In genomic region chr7:97006146-97006950, GRCh38 we compare ENCODE assay signal across 7 cellular contexts. TPM values are rescaled to one million over a fixed set of nuclear protein-coding genes. Genes with fewer than 3 reads are reported as not detected.
DNase-seq lines count a peak whose midpoint lies in the region; ATAC-seq, FAIRE-seq and TF ChIP-seq lines count a peak whose summit lies in the region.

No MANE protein-coding gene starts in this region.

- H3K36me3 Mint-ChIP-seq in central memory CD8-positive, alpha-beta T cell (ENCODE audit: insufficient read depth): peaks cover 5% of the 10 kb centered on the region

- H3K4me2 ChIP-seq in HepG2 (ENCODE audit: low read depth, low read length): peak overlapping the region; percentile 90

- H3K27me3 ChIP-seq in HepG2 (ENCODE audit: control insufficient read depth in 1 of 2, insufficient read depth in 2 of 2, low read length in 2 of 2): no peaks in the 10 kb centered on the region; a peak in 1 of 5 replicates
- H3K27me3 ChIP-seq in thoracic aorta (replicated peaks; ENCODE audit: insufficient read depth): peaks cover 53% of the 10 kb centered on the region

- in situ Hi-C loops in HepG2 (cut with HindIII; ENCODE audit: extremely low pct_ligation_motif_present, low pct_unique_long_range_greater_than_20kb): loop anchor here (25.0 kb wide), 1 partner anchor 694 kb away; the partner anchor contains the start of gene SLC25A13

- H3K4me3 Mint-ChIP-seq in central memory CD8-positive, alpha-beta T cell: peak overlapping the region; percentile 74

- FAIRE-seq in HepG2 (lab: Jason Lieb, UNC): no peak

- no peak overlapping the region for H3K27ac Mint-ChIP-seq in central memory CD8-positive, alpha-beta T cell (ENCODE audit: low read depth)

- TF ChIP-seq CTCF in HepG2 (CRISPR knock-in tag; IDR thresholded peaks at IDR 0.05) (peak; percentile 47), thoracic aorta (IDR thresholded peaks at IDR 0.05) (no peak)

- WGBS in HepG2 (ENCODE audit: low lambda C conversion rate): 1% methylated on average over 29 of the region's 79 CpGs

- ATAC-seq in GM18517 (IDR thresholded peaks at IDR 0.05; ENCODE audit: unreplicated experiment) (peak; percentile 58), HG03025 (IDR thresholded peaks at IDR 0.05; ENCODE audit: low FRiP score, unreplicated experiment) (peak; percentile 41), HepG2 (peak; percentile 85), thoracic aorta (ENCODE audit: insufficient number of reproducible peaks, low FRiP score, low read depth) (no peak)
- peak; percentile 61 for ATAC-seq in central memory CD8-positive, alpha-beta T cell (replicated peaks; ENCODE audit: extremely low read depth, poor library complexity, severe bottlenecking)

- no peak overlapping the region for H2AFZ ChIP-seq in HepG2 (ENCODE audit: low read length)

- H3K4me3 ChIP-seq in HepG2 (replicated peaks in 1 of 3; ENCODE audit: insufficient read depth in 1 of 3, low read depth in 2 of 3, low read length in 3 of 3) (peak overlapping the region; percentile 78 to 80 (median 79)), thoracic aorta (peak overlapping the region; percentile 60)

- POLR2A ChIA-PET in HepG2 (lab: Yijun Ruan, JAX): interaction anchor here (0.6 to 4.8 kb wide), 19 partner anchors 11 to 866 kb away, joined by 3 to 163 read pairs (median 6); partner anchors contain the start of genes ASNS, DLX5, SDHAF3 and SEM1

- CTCF ChIA-PET in HepG2 (lab: Yijun Ruan, JAX; ENCODE audit: low intra/inter-chr PET ratio, low total read pairs): no interaction called here

- H3K4me1 Mint-ChIP-seq in central memory CD8-positive, alpha-beta T cell: peaks cover 11% of the 10 kb centered on the region

- H3K27me3 Mint-ChIP-seq in central memory CD8-positive, alpha-beta T cell: peaks cover 92% of the 10 kb centered on the region

- peaks cover 9% of the 10 kb centered on the region for H3K79me2 ChIP-seq in HepG2 (ENCODE audit: insufficient read depth, low read length)

- no peak; the same call in 1 of the 2 replicates for TF ChIP-seq RAD21 in HepG2 (CRISPR knock-in tag; IDR thresholded peaks at IDR 0.05)

- peak; percentile 71 to 77 for TF ChIP-seq POLR2A in HepG2 (IDR thresholded peaks at IDR 0.05; ENCODE audit: insufficient read depth in 1 of 2, low read depth in 2 of 2, low read length in 2 of 2)

- H3K9ac ChIP-seq in HepG2 (ENCODE audit: insufficient read depth, low read depth, low read length): peak overlapping the region; percentile 86

- TF ChIP-seq EP300 in HepG2 (IDR thresholded peaks at IDR 0.05; ENCODE audit: low read depth in 2 of 2, low read length in 2 of 2): 0 out of 4 replicates have a peak, but pooled peaks of 1 of the 2 experiments have one; percentile 11
- TF ChIP-seq EP300 in HepG2 (CRISPR knock-in tag; IDR thresholded peaks at IDR 0.05; ENCODE audit: borderline replicate concordance): no peak

- H3K9me3 Mint-ChIP-seq in central memory CD8-positive, alpha-beta T cell: no peaks in the 10 kb centered on the region

- no peaks in the 10 kb centered on the region for H3K9me3 ChIP-seq in HepG2 (ENCODE audit: low read length)
- H3K9me3 ChIP-seq in thoracic aorta: no peaks in the 10 kb centered on the region

- DNase-seq in NOMO-1 treated with dmso at 0.1 percent for 144 hours (lab: John Stamatoyannopoulos, UW; ENCODE audit: unreplicated experiment): peak; percentile 95
- no peak for DNase-seq in central memory CD8-positive, alpha-beta T cell (ENCODE audit: low spot score in 2 of 2)
- DNase-seq in HepG2 (ENCODE audit: low spot score): peak; percentile 72
- DNase-seq in thoracic aorta (ENCODE audit: low spot score): no peak
- no peak for DNase-seq in COLO829 (ENCODE audit: low spot score)

- intact Hi-C loops in HepG2 (cut with micrococcal nuclease; ENCODE audit: unreplicated experiment): loop anchor here (1.0 to 10.0 kb wide), 6 partner anchors 10 to 929 kb away; partner anchors contain the start of gene SLC25A13

- no TSS peak for BruUV-seq in HepG2 (replicated peaks; lab: Mats Ljungman, UMichigan)

- H3K27ac ChIP-seq in HepG2 (ENCODE audit: extremely low read length, insufficient read depth, low read length) (peak overlapping the region; percentile 90), thoracic aorta (no peak overlapping the region)

- peaks cover 8% of the 10 kb centered on the region in 2 experiments; a peak in 4 of 5 replicates for H3K36me3 ChIP-seq in HepG2 (replicated peaks in 1 of 2; ENCODE audit: control insufficient read depth in 1 of 2, insufficient read depth in 2 of 2, low read length in 2 of 2)
- no peaks in the 10 kb centered on the region for H3K36me3 ChIP-seq in thoracic aorta

- H3K4me1 ChIP-seq in HepG2 (ENCODE audit: insufficient read depth, low read length) (peaks cover 35% of the 10 kb centered on the region), thoracic aorta (ENCODE audit: control insufficient read depth in 1 of 2, low read depth in 2 of 2) (peaks cover 13 to 17% of the 10 kb centered on the region in 2 donors)

- H4K20me1 ChIP-seq in HepG2 (ENCODE audit: insufficient read depth, low read length): no peaks in the 10 kb centered on the region

TF ChIP-seq in HepG2, 621 proteins besides CTCF, POLR2A, EP300 and RAD21 (continues in another document):
- TF ChIP-seq SRY (CRISPR knock-in tag; IDR thresholded peaks at IDR 0.05): peak; percentile 11; the same call in 1 of the 2 replicates
- peak; percentile 59 for TF ChIP-seq POLR2AphosphoS5 (IDR thresholded peaks at IDR 0.05; ENCODE audit: low read depth, low read length)

RNA-seq across cellular contexts. Expression of gene DLX6, which starts 1.0 kb away (rescaled TPM):
- total RNA-seq in HepG2 (2016; rRNA removed; fragmentation: Illumina TruSeq; extraction: Trizol) (4.5 and 5.5 TPM in 2 replicates), thoracic aorta (not detected)
- total RNA-seq in HepG2 (2016; cell fraction: cytosol; rRNA removed; fragmentation: Illumina TruSeq; extraction: Trizol; ENCODE audit: low read depth): 3.3 and 4.7 TPM in 2 replicates
- 3.5 and 5.4 TPM in 2 replicates for total RNA-seq in HepG2 (2016; cell fraction: insoluble cytoplasmic fraction; rRNA removed; fragmentation: Illumina TruSeq; extraction: Trizol)
- total RNA-seq in HepG2 (2016; cell fraction: membrane; rRNA removed; fragmentation: Illumina TruSeq; extraction: Trizol): 5.4 and 5.6 TPM in 2 replicates
- total RNA-seq in HepG2 (2016; cell fraction: nucleus; rRNA removed; fragmentation: Illumina TruSeq; extraction: Trizol): 6.2 and 7.9 TPM in 2 replicates
- 2.4 and 3.5 TPM in 2 replicates for polyA plus RNA-seq in HepG2 (2011; rRNA removed)
- polyA plus RNA-seq in HepG2 (2011; cell fraction: cytosol; rRNA removed): 2.6 and 2.9 TPM in 2 replicates
- 5.8 and 7.3 TPM in 2 replicates for polyA plus RNA-seq in HepG2 (2011; cell fraction: nucleus; rRNA removed)
- 4.5 and 5.0 TPM in 2 replicates for polyA plus RNA-seq in HepG2 (2012)
- polyA plus RNA-seq in HepG2 (2016; cell fraction: cytosol; fragmentation: Illumina TruSeq; extraction: Trizol; ENCODE audit: low read depth): 1.5 and 1.8 TPM in 2 replicates
- 6.9 and 8.6 TPM in 2 replicates for polyA plus RNA-seq in HepG2 (2016; cell fraction: insoluble cytoplasmic fraction; fragmentation: Illumina TruSeq; extraction: Trizol; ENCODE audit: low read depth)
- polyA plus RNA-seq in HepG2 (2016; cell fraction: membrane; fragmentation: Illumina TruSeq; extraction: Trizol; ENCODE audit: low read depth): 3.4 and 4.2 TPM in 2 replicates
- polyA plus RNA-seq in HepG2 (2016; cell fraction: nucleus; fragmentation: Illumina TruSeq; extraction: Trizol; ENCODE audit: insufficient read depth, low read depth): 13.3 and 14.1 TPM in 2 replicates
- 3.2 TPM in 1 of 2 replicates, not detected in the other for polyA minus RNA-seq in HepG2 (2011; rRNA and poly(A)+ RNA removed; ENCODE audit: low replicate concordance)
- 2.5 and 2.8 TPM in 2 replicates for polyA minus RNA-seq in HepG2 (2011; cell fraction: cytosol; rRNA and poly(A)+ RNA removed)
- 7.8 and 15.5 TPM in 2 replicates for polyA minus RNA-seq in HepG2 (2011; cell fraction: nucleus; rRNA and poly(A)+ RNA removed)

RNA-seq across cellular contexts. Expression of gene DLX5, which starts 18.3 kb away (rescaled TPM):
- not detected in 2 replicates for total RNA-seq in HepG2 (2016; rRNA removed; fragmentation: Illumina TruSeq; extraction: Trizol)
- total RNA-seq in HepG2 (2016; cell fraction: cytosol; rRNA removed; fragmentation: Illumina TruSeq; extraction: Trizol; ENCODE audit: low read depth): not detected in 2 replicates
- total RNA-seq in HepG2 (2016; cell fraction: insoluble cytoplasmic fraction; rRNA removed; fragmentation: Illumina TruSeq; extraction: Trizol): not detected in 2 replicates
- total RNA-seq in HepG2 (2016; cell fraction: membrane; rRNA removed; fragmentation: Illumina TruSeq; extraction: Trizol): not detected in 2 replicates
- total RNA-seq in HepG2 (2016; cell fraction: nucleus; rRNA removed; fragmentation: Illumina TruSeq; extraction: Trizol): not detected in 2 replicates
- not detected in 2 replicates for polyA plus RNA-seq in HepG2 (2011; rRNA removed)
- not detected in 2 replicates for polyA plus RNA-seq in HepG2 (2011; cell fraction: cytosol; rRNA removed)
- polyA plus RNA-seq in HepG2 (2011; cell fraction: nucleus; rRNA removed): not detected in 2 replicates
- not detected in 2 replicates for polyA plus RNA-seq in HepG2 (2012)
- not detected in 2 replicates for polyA plus RNA-seq in HepG2 (2016; cell fraction: cytosol; fragmentation: Illumina TruSeq; extraction: Trizol; ENCODE audit: low read depth)
- polyA plus RNA-seq in HepG2 (2016; cell fraction: insoluble cytoplasmic fraction; fragmentation: Illumina TruSeq; extraction: Trizol; ENCODE audit: low read depth): not detected in 2 replicates
- not detected in 2 replicates for polyA plus RNA-seq in HepG2 (2016; cell fraction: membrane; fragmentation: Illumina TruSeq; extraction: Trizol; ENCODE audit: low read depth)
- not detected in 2 replicates for polyA plus RNA-seq in HepG2 (2016; cell fraction: nucleus; fragmentation: Illumina TruSeq; extraction: Trizol; ENCODE audit: insufficient read depth, low read depth)
- polyA minus RNA-seq in HepG2 (2011; rRNA and poly(A)+ RNA removed; ENCODE audit: low replicate concordance): not detected in 2 replicates
- not detected in 2 replicates for polyA minus RNA-seq in HepG2 (2011; cell fraction: cytosol; rRNA and poly(A)+ RNA removed)
- not detected in 2 replicates for polyA minus RNA-seq in HepG2 (2011; cell fraction: nucleus; rRNA and poly(A)+ RNA removed)
- total RNA-seq in thoracic aorta: under 1 TPM in 1 of 2 donors, not detected in 1; 0.92 TPM

Comparison
In these comparisons a context has a peak if more than half of its experiments do, and no peak if none do; other contexts are left out.
1. DNase-seq: peak in NOMO-1 treated with dmso at 0.1 percent for 144 hours (single experiment) and HepG2 (single experiment); none in central memory CD8-positive, alpha-beta T cell (0 of 2), thoracic aorta (single experiment) and COLO829 (single experiment).